ENCODE assay signal across 12 cellular contexts in genomic region chr11:107856981-107857517, GRCh38. TPM values are rescaled to one million over a fixed set of nuclear protein-coding genes. Genes with fewer than 3 reads are reported as not detected.
DNase-seq lines count a peak whose midpoint lies in the region; ATAC-seq, FAIRE-seq and TF ChIP-seq lines count a peak whose summit lies in the region.
"Had no signal": no experiment of that assay in that cellular context is flagged by ENCODE, and none has a peak within 500 bp of the region (broad histone marks: within the 10 kb centered on the region; RNA-seq: fewer than 3 reads in every experiment).

No MANE protein-coding gene starts in this region.

- no peaks in the 10 kb centered on the region for H3K36me3 ChIP-seq in bronchial epithelial cell (ENCODE audit: control insufficient read depth, insufficient read depth, low read length)

- H3K4me3 ChIP-seq in LNCaP clone FGC (ENCODE audit: low read depth, low read length), result peak overlapping the region; percentile 83
- peak overlapping the region; percentile 71 for H3K4me3 ChIP-seq in bronchial epithelial cell (ENCODE audit: low read depth, low read length)

- peak; percentile 23 for DNase-seq in G401 (ENCODE audit: low spot score)
- no peak for DNase-seq in LNCaP clone FGC (ENCODE audit: low read depth)
- DNase-seq in bronchial epithelial cell (ENCODE audit: low read depth), result peak; percentile 34
- no peak for DNase-seq in neural crest cell (ENCODE audit: low read depth, low spot score)
- DNase-seq in medulla oblongata (ENCODE audit: extremely low spot score), result no peak
- DNase-seq in activated CD4-positive, CD25-positive, alpha-beta regulatory T cell treated with anti-CD3 and anti-CD28 coated beads, Interleukin-2, amount 50 U/mL, for 72 hours, result no peak
- DNase-seq: occipital lobe, T1000 had no signal

- in situ Hi-C loops in G401 (cut with HindIII; ENCODE audit: low sequenced_read_pairs), result no loop called here

- H3K36me3 Mint-ChIP-seq in neural crest cell (ENCODE audit: low read depth), result no peaks in the 10 kb centered on the region

- peak overlapping the region; percentile 78 for H3K4me3 Mint-ChIP-seq in neural crest cell

- TF ChIP-seq CTCF in LNCaP clone FGC (IDR thresholded peaks at IDR 0.05; ENCODE audit: control insufficient read depth, extremely low read depth, insufficient read depth) (no peak), bronchial epithelial cell (IDR thresholded peaks at IDR 0.05; ENCODE audit: insufficient read depth, low read length, severe bottlenecking) (no peak), neural crest cell (conservative IDR thresholded peaks at IDR 0.05) (no peak)

- no peaks in the 10 kb centered on the region for H3K27me3 ChIP-seq in bronchial epithelial cell (ENCODE audit: control insufficient read depth, insufficient read depth, low read length)

- H3K27me3 Mint-ChIP-seq in neural crest cell (ENCODE audit: low read depth), result peaks cover 61% of the 10 kb centered on the region

- FAIRE-seq in bronchial epithelial cell (lab: Jason Lieb, UNC), result no peak
- FAIRE-seq: endometrium, HepG2 had no signal

- peaks cover 27% of the 10 kb centered on the region for H3K4me1 Mint-ChIP-seq in neural crest cell

- no peaks in the 10 kb centered on the region for H3K9me3 Mint-ChIP-seq in neural crest cell

- no peak overlapping the region for H3K27ac Mint-ChIP-seq in neural crest cell (ENCODE audit: unreplicated experiment)

- ATAC-seq in GM18861 (IDR thresholded peaks at IDR 0.05; ENCODE audit: unreplicated experiment) (no peak), HG02840 (IDR thresholded peaks at IDR 0.05; ENCODE audit: low FRiP score, unreplicated experiment) (no peak)

RNA-seq across cellular contexts. Expression of gene SLC35F2, which starts 1.5 kb away (rescaled TPM):
- 67.8 and 105 TPM in 2 replicates for total RNA-seq in G401 (2014; rRNA removed; shearing (Covaris generic))
- total RNA-seq in bronchial epithelial cell (34.8 and 72.7 TPM in 2 replicates), neural crest cell (18.2 and 18.5 TPM in 2 replicates)

Comparison
In these comparisons a context has a peak if more than half of its experiments do, and no peak if none do; other contexts are left out.
1. DNase-seq: peak in G401 (single experiment) and bronchial epithelial cell (single experiment); none in LNCaP clone FGC (single experiment), neural crest cell (single experiment), medulla oblongata (single experiment) and activated CD4-positive, CD25-positive, alpha-beta regulatory T cell treated with anti-CD3 and anti-CD28 coated beads, Interleukin-2, amount 50 U/mL, for 72 hours (single experiment).